ENCODE assay signal across 29 cellular contexts in the genomic region with DNA sequence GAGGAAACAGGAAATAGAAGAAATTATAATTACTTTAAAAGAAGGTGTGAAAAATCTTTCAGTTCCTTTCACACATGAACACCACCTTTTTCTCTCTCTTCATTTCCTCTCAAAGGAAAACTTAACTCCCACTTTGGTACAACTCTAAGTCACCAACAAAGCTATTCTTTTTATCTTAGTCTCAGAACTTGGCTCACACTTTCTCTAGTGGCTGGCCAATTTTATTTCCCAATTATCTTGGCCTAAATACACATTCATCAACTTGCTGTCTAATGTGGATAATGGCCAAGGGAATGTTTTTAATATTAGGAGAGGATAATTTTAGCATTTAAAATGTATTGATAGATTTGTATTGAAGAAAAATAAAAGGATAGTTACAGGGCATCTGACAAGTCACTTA.
"Had no signal": no experiment of that assay in that cellular context is flagged by ENCODE, and none has a peak within 500 bp of the region (broad histone marks: within the 10 kb centered on the region; RNA-seq: fewer than 3 reads in every experiment).

No MANE protein-coding gene starts in this region.

- H3K27ac ChIP-seq: brain microvascular endothelial cell had no signal

- H3K27me3 ChIP-seq: brain microvascular endothelial cell had no signal

- H3K4me3 ChIP-seq: K562 had no signal

- ATAC-seq: activated CD8-positive, alpha-beta memory T cell treated with anti-CD3 and anti-CD28 coated beads, Interleukin-2, amount 10 ng/mL, durations not matched to agents 7 days and 5 days; activated naive CD8-positive, alpha-beta T cell treated with anti-CD3 and anti-CD28 coated beads, Interleukin-2, amount 50 U/mL, for 24 hours; K562; Panc1; SK-N-SH treated with all-trans-retinoic acid at 6 μM for 48 hours had no signal

- H3K36me3 ChIP-seq: brain microvascular endothelial cell had no signal

- DNase-seq: activated B cell treated with CpG ODN at 0.5 μM for 24 hours; activated CD4-positive, alpha-beta memory T cell treated with anti-CD3 and anti-CD28 coated beads, Interleukin-2, amount 10 ng/mL, durations not matched to agents 7 days and 5 days; activated CD4-positive, alpha-beta T cell treated with anti-CD3 and anti-CD28 coated beads for 4 hours; activated CD4-positive, CD25-positive, alpha-beta regulatory T cell treated with anti-CD3 and anti-CD28 coated beads, Interleukin-2, amount 50 U/mL, for 72 hours; activated CD8-positive, alpha-beta memory T cell treated with anti-CD3 and anti-CD28 coated beads for 24 hours; activated CD8-positive, alpha-beta memory T cell treated with anti-CD3 and anti-CD28 coated beads, Interleukin-2, amount 10 ng/mL, durations not matched to agents 7 days and 5 days; activated CD8-positive, alpha-beta memory T cell treated with anti-CD3 and anti-CD28 coated beads, Interleukin-2, amount 50 U/mL, for 48 hours; activated effector memory CD4-positive, alpha-beta T cell treated with Interleukin-2 at 50 U/mL for 16 hours; activated naive CD4-positive, alpha-beta T cell treated with anti-CD3 and anti-CD28 coated beads, Interleukin-2, amount 10 ng/mL, durations not matched to agents 7 days and 5 days; activated naive CD8-positive, alpha-beta T cell treated with anti-CD3 and anti-CD28 coated beads, Interleukin-2, amount 50 U/mL, for 24 hours; activated T-cell treated with anti-CD3 and anti-CD28 coated beads, Interleukin-2, amount 50 U/mL, for 48 hours; anterior cingulate cortex; brain microvascular endothelial cell; IMR-90; NCI-H1105; NCI-H1417 treated with DMSO at 0.1 percent for 48 hours; NCI-H187 treated with DMSO at 0.1 percent for 48 hours; NCI-H2081; NCI-H226; NCI-H524; NCI-H69; NCI-H82; SIG-M5; T-helper 1 cell; T-helper 2 cell; T-helper 9 cell had no signal
